In genomic region chrX:78769933-78770332, GRCh38 we compare ENCODE assay signal across 26 cellular contexts. TPM values are rescaled to one million over a fixed set of nuclear protein-coding genes. Genes with fewer than 3 reads are reported as not detected.
DNase-seq lines count a peak whose midpoint lies in the region; ATAC-seq, FAIRE-seq and TF ChIP-seq lines count a peak whose summit lies in the region.
"Had no signal": no experiment of that assay in that cellular context is flagged by ENCODE, and none has a peak within 500 bp of the region (broad histone marks: within the 10 kb centered on the region; RNA-seq: fewer than 3 reads in every experiment).

No MANE protein-coding gene starts in this region.

- no peak overlapping the region for H3K4me3 ChIP-seq in GM23338
- H3K4me3 ChIP-seq in ectodermal cell (ENCODE audit: insufficient read depth, low read depth, low read length) = no peak overlapping the region
- no peak overlapping the region for H3K4me3 ChIP-seq in neuron (ENCODE audit: low read length)
- H3K4me3 ChIP-seq: GM23248, HAP-1, Peyer's patch had no signal

- H3K36me3 Mint-ChIP-seq in GM23338 (ENCODE audit: low read depth) = no peaks in the 10 kb centered on the region
- no peaks in the 10 kb centered on the region for H3K36me3 Mint-ChIP-seq in activated naive CD4-positive, alpha-beta T cell treated with anti-CD3 and anti-CD28 coated beads for 36 hours (ENCODE audit: low read depth)

- CTCF ChIA-PET in activated naive CD4-positive, alpha-beta T cell treated with anti-CD3 and anti-CD28 coated beads for 36 hours (lab: Charles Lee) = no interaction called here

- TF ChIP-seq POLR2A in H54 (IDR thresholded peaks at IDR 0.05; ENCODE audit: low read depth, low read length) = no peak

- no peak overlapping the region for H2AFZ ChIP-seq in GM23338
- peak overlapping the region; percentile 2 for H2AFZ ChIP-seq in neuron (ENCODE audit: low read depth, low read length)
- H2AFZ ChIP-seq: GM23248 had no signal

- no peak overlapping the region for H3K27ac ChIP-seq in GM23338 (ENCODE audit: low read depth)
- H3K27ac ChIP-seq in ectodermal cell (ENCODE audit: insufficient read depth, low read depth, low read length, poor library complexity, severe bottlenecking) = peak overlapping the region; percentile 50
- H3K27ac ChIP-seq: GM23248, Peyer's patch had no signal

- H3K9me3 Mint-ChIP-seq in GM23338 = peaks cover 4% of the 10 kb centered on the region; the same call in 1 of the 3 replicates
- H3K9me3 Mint-ChIP-seq in activated naive CD4-positive, alpha-beta T cell treated with anti-CD3 and anti-CD28 coated beads for 36 hours = no peaks in the 10 kb centered on the region

- H3K9me3 ChIP-seq in ectodermal cell (ENCODE audit: control insufficient read depth, low read length) (no peaks in the 10 kb centered on the region), neuron (ENCODE audit: low read length) (no peaks in the 10 kb centered on the region)
- H3K9me3 ChIP-seq: HAP-1, Peyer's patch, SK-N-SH had no signal

- no peaks in the 10 kb centered on the region; the same call in 2 of the 3 replicates for H3K4me1 Mint-ChIP-seq in GM23338
- no peaks in the 10 kb centered on the region for H3K4me1 Mint-ChIP-seq in activated naive CD4-positive, alpha-beta T cell treated with anti-CD3 and anti-CD28 coated beads for 36 hours (ENCODE audit: low read depth)

- H3K36me3 ChIP-seq in GM23338 (ENCODE audit: insufficient read depth) = no peaks in the 10 kb centered on the region
- H3K36me3 ChIP-seq in ectodermal cell (ENCODE audit: control insufficient read depth, insufficient read depth, low read length) = no peaks in the 10 kb centered on the region
- H3K36me3 ChIP-seq in neuron (ENCODE audit: insufficient read depth, low read length) = no peaks in the 10 kb centered on the region
- H3K36me3 ChIP-seq: HAP-1, Peyer's patch had no signal

- H3F3A ChIP-seq in GM23338 (replicated peaks; ENCODE audit: low read depth) = no peaks in the 10 kb centered on the region

- H3K27me3 ChIP-seq in GM23338 (ENCODE audit: insufficient read depth) (no peaks in the 10 kb centered on the region), ectodermal cell (ENCODE audit: control insufficient read depth, insufficient read depth, low read length, poor library complexity, severe bottlenecking) (no peaks in the 10 kb centered on the region), neuron (ENCODE audit: insufficient read depth, low read length) (no peaks in the 10 kb centered on the region)
- H3K27me3 ChIP-seq: Peyer's patch had no signal

- no peak overlapping the region for H3K4me3 Mint-ChIP-seq in GM23338
- no peak overlapping the region for H3K4me3 Mint-ChIP-seq in activated naive CD4-positive, alpha-beta T cell treated with anti-CD3 and anti-CD28 coated beads for 36 hours

- H3K27me3 Mint-ChIP-seq in GM23338 (ENCODE audit: insufficient read depth, low read depth, poor library complexity) = no peaks in the 10 kb centered on the region
- H3K27me3 Mint-ChIP-seq in activated naive CD4-positive, alpha-beta T cell treated with anti-CD3 and anti-CD28 coated beads for 36 hours (ENCODE audit: low read depth) = no peaks in the 10 kb centered on the region

- no peaks in the 10 kb centered on the region for H3K79me2 ChIP-seq in GM23338 (replicated peaks; ENCODE audit: insufficient read depth)

- H3K4me1 ChIP-seq in GM23338 (ENCODE audit: insufficient read depth) (no peaks in the 10 kb centered on the region), ectodermal cell (ENCODE audit: control insufficient read depth, insufficient read depth, low read length) (peaks cover 6% of the 10 kb centered on the region), neuron (ENCODE audit: insufficient read depth, low read length) (peaks cover 13% of the 10 kb centered on the region)
- H3K4me1 ChIP-seq: HAP-1, Peyer's patch had no signal

- intact Hi-C loops in activated naive CD4-positive, alpha-beta T cell treated with anti-CD3 and anti-CD28 coated beads for 36 hours (cut with micrococcal nuclease) = no loop called here

- H3K9me2 ChIP-seq in GM23338 (ENCODE audit: insufficient read depth) = no peaks in the 10 kb centered on the region
- H3K9me2 ChIP-seq: SK-N-SH had no signal

- no peak for FAIRE-seq in H54 (lab: Jason Lieb, UNC)

- no peak overlapping the region for H3K4me2 ChIP-seq in GM23338
- H3K4me2 ChIP-seq: SK-N-SH had no signal

- ATAC-seq in GM23338 = peak; percentile 51
- ATAC-seq in HG03139 (IDR thresholded peaks at IDR 0.05; ENCODE audit: unreplicated experiment) = no peak

- DNase-seq in GM23338 (ENCODE audit: low spot score) (no peak), islet precursor cell (peak; percentile 49), H54 (ENCODE audit: insufficient read length, low spot score) (no peak)
- DNase-seq in activated naive CD4-positive, alpha-beta T cell treated with anti-CD3 and anti-CD28 coated beads for 36 hours = no peak
- no peak for DNase-seq in stimulated activated CD4-positive, alpha-beta T cell treated with anti-CD3 and anti-CD28 coated beads, Interleukin-4, amount 100 ng/mL, for 4 hours
- DNase-seq: 8988T, ACHN, GM23248, IMR-90, KG1, NCI-H1048, NCI-H1436, NCI-H187, NCI-H2081 treated with DMSO at 0.1 percent for 48 hours, NCI-H2171, NCI-H226, NCI-H510A, NCI-H69, Peyer's patch, SIG-M5, SK-N-SH had no signal

- H4K20me1 ChIP-seq in GM23338 (replicated peaks; ENCODE audit: insufficient read depth) = no peaks in the 10 kb centered on the region

- H3K27ac Mint-ChIP-seq in GM23338 = no peak overlapping the region
- no peak overlapping the region for H3K27ac Mint-ChIP-seq in activated naive CD4-positive, alpha-beta T cell treated with anti-CD3 and anti-CD28 coated beads for 36 hours

- no peak for TF ChIP-seq CTCF in GM23338 (conservative IDR thresholded peaks at IDR 0.05; ENCODE audit: low read depth in 2 of 2)

TF ChIP-seq in GM23338, 12 proteins besides CTCF, POLR2A, EP300 and RAD21:
- no peak for TF ChIP-seq CREB1 (CRISPR knock-in tag; IDR thresholded peaks at IDR 0.05; ENCODE audit: low read depth)
- TF ChIP-seq EZH2phosphoT487 (IDR thresholded peaks at IDR 0.05; ENCODE audit: unreplicated experiment) = no peak
- TF ChIP-seq STAT1 (IDR thresholded peaks at IDR 0.05; ENCODE audit: unreplicated experiment) = no peak
- no peak for TF ChIP-seq JUNB (IDR thresholded peaks at IDR 0.05; ENCODE audit: unreplicated experiment)
- TF ChIP-seq REST (IDR thresholded peaks at IDR 0.05; ENCODE audit: unreplicated experiment) = no peak
- TF ChIP-seq NANOG (IDR thresholded peaks at IDR 0.05; ENCODE audit: borderline replicate concordance) = no peak
- TF ChIP-seq ETS1 (IDR thresholded peaks at IDR 0.05) = no peak

RNA-seq across cellular contexts. Expression of gene LPAR4, which starts 22.4 kb away (rescaled TPM):
- 14.2 and 14.9 TPM in 2 replicates for total RNA-seq in GM23338 (2014; rRNA removed; shearing (Covaris generic))
- 13.0 and 14.1 TPM in 2 replicates for polyA plus RNA-seq in GM23338 (2016; fragmentation: Nextera tagmentation; extraction: Ambion mirVana)
- 56.7 TPM for polyA plus RNA-seq in ectodermal cell (2013, experiment 1 of 4)
- polyA plus RNA-seq in ectodermal cell (2013, experiment 2 of 4) = 65.8 TPM
- polyA plus RNA-seq in ectodermal cell (2013, experiment 3 of 4) = 45.4 TPM
- polyA plus RNA-seq in ectodermal cell (2013, experiment 4 of 4) = 53.8 TPM
- total RNA-seq in activated naive CD4-positive, alpha-beta T cell treated with anti-CD3 and anti-CD28 coated beads for 36 hours = not detected
- total RNA-seq: G401, GM23248, IMR-90, Peyer's patch had no signal
- polyA plus RNA-seq: GM23248, IMR-90, SK-N-SH had no signal

Comparison
In these comparisons a context has a peak if more than half of its experiments do, and no peak if none do; other contexts are left out.
1. RNA of gene LPAR4, which starts 22.4 kb away (total RNA-seq): 14.2 to 14.9 TPM in GM23338; not detected in activated naive CD4-positive, alpha-beta T cell treated with anti-CD3 and anti-CD28 coated beads for 36 hours; every median in the first group is over 10 times any median in the second.